In the genomic region with DNA sequence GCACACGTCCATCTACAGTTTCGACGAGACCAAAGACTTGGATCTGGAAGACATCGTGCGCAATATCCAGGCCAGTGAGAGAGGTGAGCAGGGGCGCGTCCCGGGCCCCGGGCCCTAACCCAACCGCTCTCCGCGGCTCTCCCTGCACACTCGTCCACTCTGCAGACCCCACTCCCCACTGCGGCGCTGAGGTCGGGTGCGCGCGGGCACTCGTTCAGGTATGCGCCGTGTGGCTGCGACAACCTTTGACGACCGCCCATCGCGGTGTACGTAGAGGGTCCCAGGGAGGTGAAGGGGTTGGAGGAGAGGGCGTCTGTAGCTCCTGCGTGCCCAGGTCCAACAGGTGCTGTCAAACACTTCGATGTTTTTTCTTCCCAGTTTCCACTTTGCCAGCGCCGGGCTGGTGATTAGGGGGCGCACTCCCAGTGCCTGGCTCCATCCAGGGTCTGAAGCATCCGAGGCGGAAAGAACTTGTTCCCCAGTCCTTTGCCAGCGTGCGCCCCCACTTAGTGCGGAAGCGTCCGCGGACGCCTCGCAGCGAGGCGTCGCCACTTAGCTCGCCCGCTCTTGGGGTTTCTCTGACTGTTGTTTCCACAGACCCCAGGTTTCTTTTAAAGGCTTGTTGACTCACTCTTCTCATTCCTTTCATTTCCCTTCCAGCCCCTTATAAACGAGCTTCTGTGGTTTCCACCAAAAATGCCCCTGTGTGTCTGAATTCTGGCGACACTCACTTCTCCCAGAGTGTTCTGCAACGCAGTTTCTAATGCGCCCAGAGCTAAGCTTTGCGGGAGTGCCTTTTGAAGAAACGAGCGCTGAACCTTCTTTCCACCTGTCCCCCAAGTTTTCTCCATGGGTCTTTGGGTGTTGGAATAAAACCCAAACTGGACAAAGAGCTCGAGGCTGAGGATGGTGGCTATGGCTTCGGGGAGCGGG, we compare ENCODE assay signal across 9 cellular contexts. TPM values are rescaled to one million over a fixed set of nuclear protein-coding genes. Genes with fewer than 3 reads are reported as not detected.
DNase-seq lines count a peak whose midpoint lies in the region; ATAC-seq lines count a peak whose summit lies in the region.
"Had no signal": no experiment of that assay in that cellular context is flagged by ENCODE, and none has a peak within 500 bp of the region (broad histone marks: within the 10 kb centered on the region; RNA-seq: fewer than 3 reads in every experiment).

No MANE protein-coding gene starts in this region.

- H3K9me3 Mint-ChIP-seq in activated naive CD8-positive, alpha-beta T cell (ENCODE audit: low read depth) = no peaks in the 10 kb centered on the region
- H3K9me3 Mint-ChIP-seq in immature natural killer cell = peaks cover 0 to 4% (median 1%) of the 10 kb centered on the region in 6 donors
- no peaks in the 10 kb centered on the region for H3K9me3 Mint-ChIP-seq in stimulated activated effector memory CD8-positive, alpha-beta T cell treated with anti-CD3 and anti-CD28 coated beads, Interleukin-12 subunit alpha, Interleukin-12 subunit beta, amount 100 ng/mL, for 72 hours
- H3K9me3 Mint-ChIP-seq: activated naive CD4-positive, alpha-beta T cell treated with anti-CD3 and anti-CD28 coated beads, Interleukin-2, amount 50 U/mL, for 72 hours had no signal

- H3K27ac Mint-ChIP-seq in activated naive CD8-positive, alpha-beta T cell = no peak overlapping the region
- H3K27ac Mint-ChIP-seq in immature natural killer cell = no peak overlapping the region
- H3K27ac Mint-ChIP-seq in stimulated activated effector memory CD8-positive, alpha-beta T cell treated with anti-CD3 and anti-CD28 coated beads, Interleukin-12 subunit alpha, Interleukin-12 subunit beta, amount 100 ng/mL, for 72 hours = peak overlapping the region; percentile 26
- H3K27ac Mint-ChIP-seq: activated naive CD4-positive, alpha-beta T cell treated with anti-CD3 and anti-CD28 coated beads, Interleukin-2, amount 50 U/mL, for 72 hours had no signal

- ATAC-seq in stimulated activated effector memory CD8-positive, alpha-beta T cell treated with anti-CD3 and anti-CD28 coated beads, Interleukin-12 subunit alpha, Interleukin-12 subunit beta, amount 100 ng/mL, for 72 hours = peak; percentile 4
- ATAC-seq in GM21515 (IDR thresholded peaks at IDR 0.05; ENCODE audit: unreplicated experiment) (no peak), GM21825 (IDR thresholded peaks at IDR 0.05; ENCODE audit: unreplicated experiment) (no peak)
- ATAC-seq: activated naive CD4-positive, alpha-beta T cell treated with anti-CD3 and anti-CD28 coated beads, Interleukin-2, amount 50 U/mL, for 72 hours had no signal

- peak overlapping the region; percentile 54 for H3K4me3 Mint-ChIP-seq in activated naive CD8-positive, alpha-beta T cell
- H3K4me3 Mint-ChIP-seq in immature natural killer cell = peak overlapping the region in 4 of 5 donors; percentile 57 to 79 (median 76)
- no peak overlapping the region for H3K4me3 Mint-ChIP-seq in stimulated activated effector memory CD8-positive, alpha-beta T cell treated with anti-CD3 and anti-CD28 coated beads, Interleukin-12 subunit alpha, Interleukin-12 subunit beta, amount 100 ng/mL, for 72 hours

- peaks cover 33% of the 10 kb centered on the region for H3K27me3 Mint-ChIP-seq in activated naive CD8-positive, alpha-beta T cell
- peaks cover 15 to 35% (median 30%) of the 10 kb centered on the region in 3 donors for H3K27me3 Mint-ChIP-seq in immature natural killer cell (ENCODE audit: low read depth in 3 of 3)

- DNase-seq in DMS 273 (lab: John Stamatoyannopoulos, UW; ENCODE audit: unreplicated experiment) (peak; percentile 27), DMS 273 treated with DMSO at 0.1 percent for 48 hours (lab: John Stamatoyannopoulos, UW) (no peak), immature natural killer cell (no peak), HT-29 (ENCODE audit: low spot score) (no peak)
- no peak for DNase-seq in stimulated activated effector memory CD8-positive, alpha-beta T cell treated with anti-CD3 and anti-CD28 coated beads, Interleukin-12 subunit alpha, Interleukin-12 subunit beta, amount 100 ng/mL, for 72 hours (ENCODE audit: low spot score in 2 of 2)

- peaks cover 30% of the 10 kb centered on the region for H3K4me1 Mint-ChIP-seq in activated naive CD8-positive, alpha-beta T cell (ENCODE audit: low read depth)
- peaks cover 39 to 44% of the 10 kb centered on the region in 2 donors for H3K4me1 Mint-ChIP-seq in immature natural killer cell
- H3K4me1 Mint-ChIP-seq in stimulated activated effector memory CD8-positive, alpha-beta T cell treated with anti-CD3 and anti-CD28 coated beads, Interleukin-12 subunit alpha, Interleukin-12 subunit beta, amount 100 ng/mL, for 72 hours = peaks cover 22% of the 10 kb centered on the region

- no peaks in the 10 kb centered on the region for H3K36me3 Mint-ChIP-seq in activated naive CD8-positive, alpha-beta T cell
- H3K36me3 Mint-ChIP-seq in immature natural killer cell = no peaks in the 10 kb centered on the region
- H3K36me3 Mint-ChIP-seq in stimulated activated effector memory CD8-positive, alpha-beta T cell treated with anti-CD3 and anti-CD28 coated beads, Interleukin-12 subunit alpha, Interleukin-12 subunit beta, amount 100 ng/mL, for 72 hours = peaks cover 6% of the 10 kb centered on the region

RNA-seq across cellular contexts. Expression of gene NPR3, which starts 1.6 kb away (rescaled TPM):
- under 1 TPM in 1 of 3 donors, not detected in 2; 0.04 TPM for polyA plus RNA-seq in immature natural killer cell
- total RNA-seq in HT-29 (2014; rRNA removed; shearing (Covaris generic)) = not detected in 2 replicates
